1 cellular context compared by ENCODE assay signal in the genomic region with DNA sequence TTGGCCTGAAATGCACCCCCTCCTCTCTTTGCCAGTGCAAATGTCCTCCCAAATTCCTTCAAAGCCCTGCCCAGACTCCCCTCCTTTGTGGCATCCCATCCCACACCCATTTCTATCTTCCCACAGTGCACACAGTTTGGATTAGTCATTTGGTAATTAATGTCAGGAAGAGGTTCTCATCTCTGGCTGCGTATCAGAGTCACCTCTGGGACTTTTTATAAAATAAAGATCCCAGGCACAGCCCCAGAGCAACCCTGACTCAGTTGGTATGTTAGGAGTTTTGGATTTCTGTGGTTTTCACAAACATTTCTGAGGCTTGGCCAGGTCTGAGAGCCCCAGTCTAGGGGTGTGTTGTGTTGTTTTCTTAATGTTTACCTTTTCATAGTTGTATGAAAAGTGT.
TF ChIP-seq lines count a peak whose summit lies in the region.

No MANE protein-coding gene starts in this region.

TF ChIP-seq in HCT116, 20 proteins besides CTCF, POLR2A, EP300 and RAD21 (continued from another document):
- TF ChIP-seq, protein P1, sequence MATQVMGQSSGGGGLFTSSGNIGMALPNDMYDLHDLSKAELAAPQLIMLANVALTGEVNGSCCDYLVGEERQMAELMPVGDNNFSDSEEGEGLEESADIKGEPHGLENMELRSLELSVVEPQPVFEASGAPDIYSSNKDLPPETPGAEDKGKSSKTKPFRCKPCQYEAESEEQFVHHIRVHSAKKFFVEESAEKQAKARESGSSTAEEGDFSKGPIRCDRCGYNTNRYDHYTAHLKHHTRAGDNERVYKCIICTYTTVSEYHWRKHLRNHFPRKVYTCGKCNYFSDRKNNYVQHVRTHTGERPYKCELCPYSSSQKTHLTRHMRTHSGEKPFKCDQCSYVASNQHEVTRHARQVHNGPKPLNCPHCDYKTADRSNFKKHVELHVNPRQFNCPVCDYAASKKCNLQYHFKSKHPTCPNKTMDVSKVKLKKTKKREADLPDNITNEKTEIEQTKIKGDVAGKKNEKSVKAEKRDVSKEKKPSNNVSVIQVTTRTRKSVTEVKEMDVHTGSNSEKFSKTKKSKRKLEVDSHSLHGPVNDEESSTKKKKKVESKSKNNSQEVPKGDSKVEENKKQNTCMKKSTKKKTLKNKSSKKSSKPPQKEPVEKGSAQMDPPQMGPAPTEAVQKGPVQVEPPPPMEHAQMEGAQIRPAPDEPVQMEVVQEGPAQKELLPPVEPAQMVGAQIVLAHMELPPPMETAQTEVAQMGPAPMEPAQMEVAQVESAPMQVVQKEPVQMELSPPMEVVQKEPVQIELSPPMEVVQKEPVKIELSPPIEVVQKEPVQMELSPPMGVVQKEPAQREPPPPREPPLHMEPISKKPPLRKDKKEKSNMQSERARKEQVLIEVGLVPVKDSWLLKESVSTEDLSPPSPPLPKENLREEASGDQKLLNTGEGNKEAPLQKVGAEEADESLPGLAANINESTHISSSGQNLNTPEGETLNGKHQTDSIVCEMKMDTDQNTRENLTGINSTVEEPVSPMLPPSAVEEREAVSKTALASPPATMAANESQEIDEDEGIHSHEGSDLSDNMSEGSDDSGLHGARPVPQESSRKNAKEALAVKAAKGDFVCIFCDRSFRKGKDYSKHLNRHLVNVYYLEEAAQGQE (IDR thresholded peaks at IDR 0.05; ENCODE audit: low read depth), result no peak
- TF ChIP-seq, protein P2, sequence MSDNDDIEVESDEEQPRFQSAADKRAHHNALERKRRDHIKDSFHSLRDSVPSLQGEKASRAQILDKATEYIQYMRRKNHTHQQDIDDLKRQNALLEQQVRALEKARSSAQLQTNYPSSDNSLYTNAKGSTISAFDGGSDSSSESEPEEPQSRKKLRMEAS (IDR thresholded peaks at IDR 0.05), result no peak
